8 cellular contexts compared by ENCODE assay signal in genomic region chr7:36363515-36363914, GRCh38.
"Had no signal": no experiment of that assay in that cellular context is flagged by ENCODE, and none has a peak within 500 bp of the region (broad histone marks: within the 10 kb centered on the region; RNA-seq: fewer than 3 reads in every experiment).

No MANE protein-coding gene starts in this region.

- H3K4me3 ChIP-seq: GM23338, K562 had no signal

- DNase-seq: H9, HCEC 1CT, IMR-90, KG1 had no signal

- ATAC-seq: GM23338, K562 had no signal

- FAIRE-seq: H1, H54, K562 had no signal
